Comparison of ENCODE assay signal across 1 cellular context in the genomic region with DNA sequence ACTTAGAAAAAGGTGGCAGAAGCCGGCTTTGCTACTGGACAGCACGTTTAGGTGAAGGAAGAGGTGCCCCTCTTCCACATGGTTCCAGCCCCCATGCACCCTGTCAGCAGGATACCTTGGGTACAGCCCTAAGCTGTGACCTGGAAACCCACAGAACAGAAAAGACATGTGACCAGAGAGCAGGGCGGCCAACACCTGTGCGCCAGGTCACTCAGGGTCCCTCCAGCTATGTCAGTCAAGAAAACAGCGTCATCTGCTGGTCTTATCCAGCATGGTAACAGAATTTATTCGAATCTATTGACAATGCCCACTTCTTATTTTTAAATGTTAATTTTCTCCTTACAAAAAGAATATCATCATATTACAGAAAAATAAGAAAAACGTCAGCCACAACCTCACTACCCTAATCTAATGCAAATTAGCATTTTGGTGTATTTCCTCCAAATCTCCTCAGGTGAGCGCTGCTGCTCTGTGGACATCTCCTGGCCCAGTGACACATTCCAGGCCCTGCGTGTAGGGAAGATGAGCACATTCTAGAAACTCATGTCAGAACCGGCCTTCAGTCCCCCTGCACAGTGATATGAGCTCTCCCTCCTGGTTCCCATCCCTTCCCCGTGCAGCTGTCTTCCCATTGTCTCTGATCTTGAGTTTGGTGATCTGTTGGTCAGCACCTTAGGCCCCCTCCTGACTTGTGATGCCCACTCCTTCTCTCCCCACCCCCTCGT.
TF ChIP-seq lines count a peak whose summit lies in the region.

No MANE protein-coding gene starts in this region.

TF ChIP-seq in A549, 52 proteins besides CTCF, POLR2A, EP300 and RAD21 (continued from another document):
- TF ChIP-seq, protein P1, sequence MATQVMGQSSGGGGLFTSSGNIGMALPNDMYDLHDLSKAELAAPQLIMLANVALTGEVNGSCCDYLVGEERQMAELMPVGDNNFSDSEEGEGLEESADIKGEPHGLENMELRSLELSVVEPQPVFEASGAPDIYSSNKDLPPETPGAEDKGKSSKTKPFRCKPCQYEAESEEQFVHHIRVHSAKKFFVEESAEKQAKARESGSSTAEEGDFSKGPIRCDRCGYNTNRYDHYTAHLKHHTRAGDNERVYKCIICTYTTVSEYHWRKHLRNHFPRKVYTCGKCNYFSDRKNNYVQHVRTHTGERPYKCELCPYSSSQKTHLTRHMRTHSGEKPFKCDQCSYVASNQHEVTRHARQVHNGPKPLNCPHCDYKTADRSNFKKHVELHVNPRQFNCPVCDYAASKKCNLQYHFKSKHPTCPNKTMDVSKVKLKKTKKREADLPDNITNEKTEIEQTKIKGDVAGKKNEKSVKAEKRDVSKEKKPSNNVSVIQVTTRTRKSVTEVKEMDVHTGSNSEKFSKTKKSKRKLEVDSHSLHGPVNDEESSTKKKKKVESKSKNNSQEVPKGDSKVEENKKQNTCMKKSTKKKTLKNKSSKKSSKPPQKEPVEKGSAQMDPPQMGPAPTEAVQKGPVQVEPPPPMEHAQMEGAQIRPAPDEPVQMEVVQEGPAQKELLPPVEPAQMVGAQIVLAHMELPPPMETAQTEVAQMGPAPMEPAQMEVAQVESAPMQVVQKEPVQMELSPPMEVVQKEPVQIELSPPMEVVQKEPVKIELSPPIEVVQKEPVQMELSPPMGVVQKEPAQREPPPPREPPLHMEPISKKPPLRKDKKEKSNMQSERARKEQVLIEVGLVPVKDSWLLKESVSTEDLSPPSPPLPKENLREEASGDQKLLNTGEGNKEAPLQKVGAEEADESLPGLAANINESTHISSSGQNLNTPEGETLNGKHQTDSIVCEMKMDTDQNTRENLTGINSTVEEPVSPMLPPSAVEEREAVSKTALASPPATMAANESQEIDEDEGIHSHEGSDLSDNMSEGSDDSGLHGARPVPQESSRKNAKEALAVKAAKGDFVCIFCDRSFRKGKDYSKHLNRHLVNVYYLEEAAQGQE (IDR thresholded peaks at IDR 0.05): no peak
- TF ChIP-seq, protein P2, sequence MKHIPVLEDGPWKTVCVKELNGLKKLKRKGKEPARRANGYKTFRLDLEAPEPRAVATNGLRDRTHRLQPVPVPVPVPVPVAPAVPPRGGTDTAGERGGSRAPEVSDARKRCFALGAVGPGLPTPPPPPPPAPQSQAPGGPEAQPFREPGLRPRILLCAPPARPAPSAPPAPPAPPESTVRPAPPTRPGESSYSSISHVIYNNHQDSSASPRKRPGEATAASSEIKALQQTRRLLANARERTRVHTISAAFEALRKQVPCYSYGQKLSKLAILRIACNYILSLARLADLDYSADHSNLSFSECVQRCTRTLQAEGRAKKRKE (CRISPR knock-in tag; IDR thresholded peaks at IDR 0.05; ENCODE audit: low read depth): no peak
- no peak for TF ChIP-seq HOXB5 (CRISPR knock-in tag; IDR thresholded peaks at IDR 0.05)
TF ChIP-seq in A549: peak in this region for 0.
